ENCODE assay signal across 8 cellular contexts in the genomic region with DNA sequence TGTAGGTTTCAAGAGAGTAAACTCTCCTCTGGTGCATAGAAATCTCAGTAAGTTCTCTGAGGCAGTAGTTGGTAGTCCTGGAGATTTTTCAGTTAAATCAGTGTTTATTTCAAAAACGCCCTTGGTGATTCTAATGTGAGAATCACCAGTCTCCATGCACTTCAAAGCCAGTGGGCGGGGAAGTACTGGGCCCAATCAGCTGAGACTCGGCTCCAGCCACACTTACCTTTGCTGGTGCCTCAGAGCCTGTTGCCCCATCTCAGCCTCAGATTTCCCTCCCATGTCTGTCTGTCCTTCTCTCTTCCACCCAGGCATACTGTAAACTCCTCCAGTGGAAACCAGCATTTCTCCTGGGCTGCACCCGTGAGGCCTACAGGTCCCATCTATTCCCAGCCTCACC. TPM values are rescaled to one million over a fixed set of nuclear protein-coding genes. Genes with fewer than 3 reads are reported as not detected.
DNase-seq lines count a peak whose midpoint lies in the region; ATAC-seq and TF ChIP-seq lines count a peak whose summit lies in the region.

No MANE protein-coding gene starts in this region.

- no peaks in the 10 kb centered on the region for H3K27me3 Mint-ChIP-seq in activated CD8-positive, alpha-beta T cell treated with anti-CD3 and anti-CD28 coated beads, Interleukin-2, amount 10 ng/mL, durations not matched to agents 7 days and 5 days (ENCODE audit: low read depth)

- CTCF ChIA-PET in activated CD8-positive, alpha-beta T cell treated with anti-CD3 and anti-CD28 coated beads, Interleukin-2, amount 10 ng/mL, durations not matched to agents 7 days and 5 days (lab: Charles Lee), result interaction anchor here (0.7 to 4.0 kb wide), 18 partner anchors 7 to 699 kb away, joined by 3 to 43 read pairs (median 6); partner anchors contain the start of genes MAML3 and MGST2

- peaks cover 24% of the 10 kb centered on the region for H3K4me1 Mint-ChIP-seq in activated CD8-positive, alpha-beta T cell treated with anti-CD3 and anti-CD28 coated beads, Interleukin-2, amount 10 ng/mL, durations not matched to agents 7 days and 5 days (ENCODE audit: low read depth)

- no peak for TF ChIP-seq EP300 in suprapubic skin (IDR thresholded peaks at IDR 0.05)

- H3K4me3 Mint-ChIP-seq in activated CD8-positive, alpha-beta T cell treated with anti-CD3 and anti-CD28 coated beads, Interleukin-2, amount 10 ng/mL, durations not matched to agents 7 days and 5 days, result peak overlapping the region; percentile 52

- H3K4me3 ChIP-seq in suprapubic skin, result peak overlapping the region; percentile 25

- WGBS in suprapubic skin, result 66% methylated on average over 4 of the region's 4 CpGs

- POLR2A ChIA-PET in activated CD8-positive, alpha-beta T cell treated with anti-CD3 and anti-CD28 coated beads, Interleukin-2, amount 10 ng/mL, durations not matched to agents 7 days and 5 days (lab: Charles Lee), result interaction anchor here (0.6 to 2.2 kb wide), 2 partner anchors 8 to 867 kb away, joined by 3 to 12 read pairs; partner anchors contain the start of gene MGST2

- ATAC-seq in activated CD8-positive, alpha-beta T cell treated with anti-CD3 and anti-CD28 coated beads, Interleukin-2, amount 10 ng/mL, durations not matched to agents 7 days and 5 days, result no peak
- ATAC-seq in esophagus mucosa (peak; percentile 57), GM18867 (IDR thresholded peaks at IDR 0.05; ENCODE audit: unreplicated experiment) (no peak)

- H3K9me3 Mint-ChIP-seq in activated CD8-positive, alpha-beta T cell treated with anti-CD3 and anti-CD28 coated beads, Interleukin-2, amount 10 ng/mL, durations not matched to agents 7 days and 5 days (ENCODE audit: insufficient read depth), result no peaks in the 10 kb centered on the region

- DNase-seq in activated gamma-delta T cell treated with Interleukin-2 at 50 U/mL for 16 hours, result peak; percentile 33
- DNase-seq in activated gamma-delta T cell (lab: John Stamatoyannopoulos, UW), result no peak
- DNase-seq in activated CD8-positive, alpha-beta T cell treated with anti-CD3 and anti-CD28 coated beads, Interleukin-2, amount 10 ng/mL, durations not matched to agents 7 days and 5 days, result no peak
- DNase-seq in suprapubic skin (ENCODE audit: low spot score in 2 of 2), result no peak
- DNase-seq in DMS153 treated with DMSO at 0.1 percent for 48 hours (lab: John Stamatoyannopoulos, UW; ENCODE audit: unreplicated experiment), result no peak
- no peak for DNase-seq in ureter (ENCODE audit: low spot score)

- no peaks in the 10 kb centered on the region for H3K36me3 Mint-ChIP-seq in activated CD8-positive, alpha-beta T cell treated with anti-CD3 and anti-CD28 coated beads, Interleukin-2, amount 10 ng/mL, durations not matched to agents 7 days and 5 days (ENCODE audit: low read depth)

- no peaks in the 10 kb centered on the region for H3K27me3 ChIP-seq in suprapubic skin

- no peak for TF ChIP-seq CTCF in suprapubic skin (IDR thresholded peaks at IDR 0.05)

- H3K27ac ChIP-seq in suprapubic skin, result peak overlapping the region; percentile 78

- no peaks in the 10 kb centered on the region for H3K9me3 ChIP-seq in suprapubic skin

- no peaks in the 10 kb centered on the region for H3K36me3 ChIP-seq in suprapubic skin

- H3K27ac Mint-ChIP-seq in activated CD8-positive, alpha-beta T cell treated with anti-CD3 and anti-CD28 coated beads, Interleukin-2, amount 10 ng/mL, durations not matched to agents 7 days and 5 days, result peak overlapping the region; percentile 78

- peaks cover 26% of the 10 kb centered on the region for H3K4me1 ChIP-seq in suprapubic skin

- no peak for TF ChIP-seq POLR2A in suprapubic skin (IDR thresholded peaks at IDR 0.05)

RNA-seq across cellular contexts. Expression of gene MGST2, which starts 7.4 kb away (rescaled TPM):
- 10 to 100 TPM; 12.8 to 13.4 TPM for total RNA-seq in activated CD8-positive, alpha-beta T cell treated with anti-CD3 and anti-CD28 coated beads, Interleukin-2, amount 10 ng/mL, durations not matched to agents 7 days and 5 days
- 128 TPM for total RNA-seq in esophagus mucosa
- total RNA-seq in suprapubic skin, result 100 to 1,000 TPM in 3 of 4 donors, 10 to 100 TPM in 1; 98.7 to 157 (median 128) TPM
- total RNA-seq in ureter, result 135 TPM
